16 cellular contexts compared by ENCODE assay signal in genomic region chr2:41024806-41025205, GRCh38.
DNase-seq lines count a peak whose midpoint lies in the region; ATAC-seq and TF ChIP-seq lines count a peak whose summit lies in the region.
"Had no signal": no experiment of that assay in that cellular context is flagged by ENCODE, and none has a peak within 500 bp of the region (broad histone marks: within the 10 kb centered on the region; RNA-seq: fewer than 3 reads in every experiment).

No MANE protein-coding gene starts in this region.

- no peaks in the 10 kb centered on the region for H3K27me3 ChIP-seq in SK-N-SH (ENCODE audit: insufficient read depth)
- no peaks in the 10 kb centered on the region for H3K27me3 ChIP-seq in neural progenitor cell
- H3K27me3 ChIP-seq in naive thymus-derived CD4-positive, alpha-beta T cell (ENCODE audit: control insufficient read depth in 2 of 2, insufficient read depth in 2 of 2, low read length in 2 of 2) = no peaks in the 10 kb centered on the region

- no peaks in the 10 kb centered on the region for H3K9me2 ChIP-seq in SK-N-SH

- CTCF ChIA-PET in SK-N-SH (lab: Yijun Ruan, JAX) = interaction anchor here (1.5 kb wide), 1 partner anchor 9 kb away, joined by 3 read pairs; no protein-coding TSS in a partner anchor
- CTCF ChIA-PET in naive thymus-derived CD4-positive, alpha-beta T cell (lab: Charles Lee) = no interaction called here

- TF ChIP-seq EP300 in SK-N-SH (IDR thresholded peaks at IDR 0.05; ENCODE audit: borderline replicate concordance in 1 of 2, low read depth in 1 of 2, low read length in 1 of 2) = peak in 1 of 2 experiments; percentile 17; a peak in 1 of 4 replicates

- H3K36me3 Mint-ChIP-seq in neural progenitor cell = no peaks in the 10 kb centered on the region
- H3K36me3 Mint-ChIP-seq in naive thymus-derived CD4-positive, alpha-beta T cell = no peaks in the 10 kb centered on the region

- H3K79me2 ChIP-seq in SK-N-SH (ENCODE audit: insufficient read depth) (no peaks in the 10 kb centered on the region), neural progenitor cell (ENCODE audit: low read depth) (no peaks in the 10 kb centered on the region)

- in situ Hi-C loops in G401 (cut with HindIII; ENCODE audit: low sequenced_read_pairs) = no loop called here

- intact Hi-C loops in naive thymus-derived CD4-positive, alpha-beta T cell (cut with micrococcal nuclease) = no loop called here

- POLR2A ChIA-PET in SK-N-SH (lab: Yijun Ruan, JAX) = no interaction called here
- POLR2A ChIA-PET in naive thymus-derived CD4-positive, alpha-beta T cell (lab: Charles Lee) = no interaction called here

- H4K20me1 ChIP-seq in SK-N-SH (ENCODE audit: insufficient read depth) (no peaks in the 10 kb centered on the region), neural progenitor cell (ENCODE audit: low read depth) (no peaks in the 10 kb centered on the region)

- no peaks in the 10 kb centered on the region for H3K36me3 ChIP-seq in SK-N-SH (replicated peaks in 1 of 2; ENCODE audit: control insufficient read depth in 1 of 2, insufficient read depth in 2 of 2, low read length in 1 of 2)
- no peaks in the 10 kb centered on the region for H3K36me3 ChIP-seq in neural progenitor cell
- H3K36me3 ChIP-seq in naive thymus-derived CD4-positive, alpha-beta T cell (ENCODE audit: control insufficient read depth in 2 of 3, insufficient read depth in 3 of 3, low read length in 3 of 3) = no peaks in the 10 kb centered on the region
- H3K36me3 ChIP-seq: SJSA1 had no signal

- no peak overlapping the region for H3K4me3 ChIP-seq in SK-N-SH (ENCODE audit: low read depth in 2 of 2, low read length in 1 of 2)
- H3K4me3 ChIP-seq in neural progenitor cell = no peak overlapping the region
- no peak overlapping the region for H3K4me3 ChIP-seq in naive thymus-derived CD4-positive, alpha-beta T cell (ENCODE audit: low read length)
- H3K4me3 ChIP-seq: GM23248, PC-9, SJSA1 had no signal

- H3K9ac ChIP-seq in SK-N-SH (no peak overlapping the region), neural progenitor cell (no peak overlapping the region)
- H3K9ac ChIP-seq: GM23248 had no signal

- no peaks in the 10 kb centered on the region for H3K4me1 Mint-ChIP-seq in neural progenitor cell
- peaks cover 0 to 3% (median 0%) of the 10 kb centered on the region in 7 donors for H3K4me1 Mint-ChIP-seq in naive thymus-derived CD4-positive, alpha-beta T cell

- no peaks in the 10 kb centered on the region for H3K9me3 Mint-ChIP-seq in neural progenitor cell
- H3K9me3 Mint-ChIP-seq in naive thymus-derived CD4-positive, alpha-beta T cell = peaks cover 0 to 4% (median 0%) of the 10 kb centered on the region in 11 donors

- no peaks in the 10 kb centered on the region for H3F3A ChIP-seq in SK-N-SH (replicated peaks; ENCODE audit: insufficient read depth)
- no peaks in the 10 kb centered on the region for H3F3A ChIP-seq in neural progenitor cell (ENCODE audit: low read depth)

- H3K9me3 ChIP-seq in SK-N-SH (no peaks in the 10 kb centered on the region), neural progenitor cell (ENCODE audit: low read depth) (no peaks in the 10 kb centered on the region)
- H3K9me3 ChIP-seq in naive thymus-derived CD4-positive, alpha-beta T cell (ENCODE audit: control insufficient read depth in 2 of 3, low read length in 3 of 3) = no peaks in the 10 kb centered on the region
- H3K9me3 ChIP-seq: SJSA1 had no signal

- H3K27ac ChIP-seq in SK-N-SH (ENCODE audit: low read depth in 2 of 2, low read length in 1 of 2) (peak overlapping the region in 1 of 2 experiments; percentile 67; a peak in 2 of 4 replicates), neural progenitor cell (no peak overlapping the region)
- H3K27ac ChIP-seq in naive thymus-derived CD4-positive, alpha-beta T cell (ENCODE audit: low read depth, low read length) = no peak overlapping the region
- H3K27ac ChIP-seq: GM23248, PC-9, SJSA1 had no signal

- no peak overlapping the region for H3K27ac Mint-ChIP-seq in neural progenitor cell
- no peak overlapping the region for H3K27ac Mint-ChIP-seq in naive thymus-derived CD4-positive, alpha-beta T cell

- no peak overlapping the region for H2AFZ ChIP-seq in SK-N-SH (ENCODE audit: low read depth)
- no peak overlapping the region for H2AFZ ChIP-seq in neural progenitor cell (replicated peaks)
- H2AFZ ChIP-seq: GM23248, PC-9 had no signal

- H3K27me3 Mint-ChIP-seq in neural progenitor cell (ENCODE audit: insufficient read depth, low read depth) = peaks cover 2% of the 10 kb centered on the region
- no peaks in the 10 kb centered on the region for H3K27me3 Mint-ChIP-seq in naive thymus-derived CD4-positive, alpha-beta T cell

- DNase-seq in Ammon's horn (ENCODE audit: low spot score) (peak; percentile 9), G401 (ENCODE audit: low spot score) (peak; percentile 12), SK-N-SH (peak; percentile 41), neural progenitor cell (ENCODE audit: low spot score) (peak; percentile 3), NAMALWA (ENCODE audit: low spot score) (no peak)
- DNase-seq in naive thymus-derived CD4-positive, alpha-beta T cell = no peak
- DNase-seq: COR-L47, DMS53, GM23248, NCI-H1105 treated with DMSO at 0.1 percent for 48 hours, NCI-H2029 treated with DMSO at 0.1 percent for 48 hours, NCI-H510A treated with DMSO at 0.1 percent for 48 hours, PC-9 had no signal

- no peak for TF ChIP-seq CTCF in SK-N-SH (IDR thresholded peaks at IDR 0.05)
- no peak for TF ChIP-seq CTCF in neural progenitor cell (IDR thresholded peaks at IDR 0.05)

- WGBS in SK-N-SH (ENCODE audit: low lambda C conversion rate) = 13% methylated on average over 3 of the region's 3 CpGs

- no peak for ATAC-seq in GM21390 (IDR thresholded peaks at IDR 0.05; ENCODE audit: unreplicated experiment)
- no peak for ATAC-seq in naive thymus-derived CD4-positive, alpha-beta T cell
- ATAC-seq: HCT116 had no signal

- TF ChIP-seq RAD21 in SK-N-SH (IDR thresholded peaks at IDR 0.05; ENCODE audit: low read length) = peak; percentile 8; the same call in 1 of the 2 replicates

- H3K4me2 ChIP-seq in SK-N-SH (no peak overlapping the region), neural progenitor cell (no peak overlapping the region)
- H3K4me2 ChIP-seq: PC-9 had no signal

- H3K4me3 Mint-ChIP-seq in neural progenitor cell = no peak overlapping the region
- H3K4me3 Mint-ChIP-seq in naive thymus-derived CD4-positive, alpha-beta T cell = no peak overlapping the region

- H3K4me1 ChIP-seq in SK-N-SH (ENCODE audit: control insufficient read depth in 1 of 2, insufficient read depth in 2 of 2, low read depth in 1 of 2, low read length in 1 of 2) (peaks cover 0 to 11% of the 10 kb centered on the region in 2 experiments; a peak in 2 of 4 replicates), neural progenitor cell (no peaks in the 10 kb centered on the region)
- H3K4me1 ChIP-seq in naive thymus-derived CD4-positive, alpha-beta T cell (ENCODE audit: control insufficient read depth in 2 of 2, insufficient read depth in 2 of 2, low read length in 2 of 2) = no peaks in the 10 kb centered on the region
- H3K4me1 ChIP-seq: SJSA1 had no signal

TF ChIP-seq in SK-N-SH, 30 proteins besides CTCF, POLR2A, EP300 and RAD21:
- no peak for TF ChIP-seq SIN3A (IDR thresholded peaks at IDR 0.05; ENCODE audit: borderline replicate concordance, low read depth, low read length)
- TF ChIP-seq RCOR1 (IDR thresholded peaks at IDR 0.05; ENCODE audit: low read length) = peak; percentile 13; the same call in 1 of the 2 replicates
- TF ChIP-seq ELF1 (IDR thresholded peaks at IDR 0.05) = no peak
- TF ChIP-seq YY1 (IDR thresholded peaks at IDR 0.05; ENCODE audit: low read depth) = no peak
- TF ChIP-seq REST (IDR thresholded peaks at IDR 0.05; ENCODE audit: low read depth, low read length) = no peak
- TF ChIP-seq SMC3 (IDR thresholded peaks at IDR 0.05; ENCODE audit: low read depth, low read length) = no peak

Comparison
In these comparisons a context has a peak if more than half of its experiments do, and no peak if none do; other contexts are left out.
1. DNase-seq: peak in Ammon's horn (single experiment), G401 (single experiment), SK-N-SH (single experiment) and neural progenitor cell (single experiment); none in NAMALWA (single experiment) and naive thymus-derived CD4-positive, alpha-beta T cell (0 of 9).